ENCODE assay signal across 20 cellular contexts in genomic region chr14:87756661-87757060, GRCh38.
DNase-seq lines count a peak whose midpoint lies in the region; ATAC-seq, FAIRE-seq and TF ChIP-seq lines count a peak whose summit lies in the region.
"Had no signal": no experiment of that assay in that cellular context is flagged by ENCODE, and none has a peak within 500 bp of the region (broad histone marks: within the 10 kb centered on the region; RNA-seq: fewer than 3 reads in every experiment).

No MANE protein-coding gene starts in this region.

- H4K20me1 ChIP-seq in OCI-LY3 (ENCODE audit: insufficient read depth, low read length) = no peaks in the 10 kb centered on the region

- DNase-seq in A172 (ENCODE audit: low spot score) (no peak), GM19239 (ENCODE audit: insufficient read length, low spot score) (no peak)
- DNase-seq: activated CD4-positive, alpha-beta memory T cell treated with anti-CD3 and anti-CD28 coated beads, Interleukin-2, amount 10 ng/mL, durations not matched to agents 7 days and 5 days; activated naive CD4-positive, alpha-beta T cell treated with anti-CD3 and anti-CD28 coated beads, Interleukin-2, amount 50 U/mL, for 16 hours; activated T-cell treated with anti-CD3 and anti-CD28 coated beads, Interleukin-2, amount 50 U/mL, for 24 hours; AML-193; left ventricle myocardium inferior; mucosa of descending colon; NCI-H187 treated with DMSO at 0.1 percent for 48 hours; NCI-H446; SHP77 had no signal

- FAIRE-seq in GM19239 (lab: Jason Lieb, UNC) = no peak
- FAIRE-seq: astrocyte, HepG2 had no signal

- H3K4me1 ChIP-seq in OCI-LY3 (ENCODE audit: low read length) = peaks cover 53% of the 10 kb centered on the region
- H3K4me1 ChIP-seq: left ventricle myocardium inferior, neural progenitor cell had no signal

- peak overlapping the region; percentile 51 for H2AFZ ChIP-seq in OCI-LY3 (ENCODE audit: low read depth, low read length)
- H2AFZ ChIP-seq: neural progenitor cell had no signal

- H3K9me3 Mint-ChIP-seq in stimulated activated memory B cell treated with anti-CD40 and anti-IgM and Interleukin-4, amounts not matched to agents 10 μg/mL and 1 μg/mL and 100 μg/mL, for 72 hours = peaks cover 16% of the 10 kb centered on the region
- H3K9me3 Mint-ChIP-seq: activated CD4-positive, alpha-beta memory T cell treated with anti-CD3 and anti-CD28 coated beads, Interleukin-2, amount 10 ng/mL, durations not matched to agents 7 days and 5 days; activated T-cell treated with anti-CD3 and anti-CD28 coated beads, Interleukin-2, amount 50 U/mL, for 24 hours; neural progenitor cell had no signal

- 0 out of 2 replicates have a peak, but pooled peaks cover 2% of the 10 kb centered on the region for H3K27me3 ChIP-seq in OCI-LY3 (ENCODE audit: low read depth, low read length)
- H3K27me3 ChIP-seq: neural progenitor cell had no signal

- ATAC-seq in GM18909 (IDR thresholded peaks at IDR 0.05; ENCODE audit: poor library complexity, unreplicated experiment) = peak; percentile 78
- ATAC-seq in GM21447 (IDR thresholded peaks at IDR 0.05; ENCODE audit: unreplicated experiment) = peak; percentile 76
- peak; percentile 59 for ATAC-seq in HG03095 (IDR thresholded peaks at IDR 0.05; ENCODE audit: unreplicated experiment)
- no peak for ATAC-seq in stimulated activated memory B cell treated with anti-CD40 and anti-IgM and Interleukin-4, amounts not matched to agents 10 μg/mL and 1 μg/mL and 100 μg/mL, for 72 hours
- ATAC-seq: HepG2, mucosa of descending colon had no signal

- H3K27ac Mint-ChIP-seq in stimulated activated memory B cell treated with anti-CD40 and anti-IgM and Interleukin-4, amounts not matched to agents 10 μg/mL and 1 μg/mL and 100 μg/mL, for 72 hours = no peak overlapping the region
- H3K27ac Mint-ChIP-seq: activated CD4-positive, alpha-beta memory T cell treated with anti-CD3 and anti-CD28 coated beads, Interleukin-2, amount 10 ng/mL, durations not matched to agents 7 days and 5 days; activated T-cell treated with anti-CD3 and anti-CD28 coated beads, Interleukin-2, amount 50 U/mL, for 24 hours; neural progenitor cell had no signal

- no peaks in the 10 kb centered on the region for H3K9me3 ChIP-seq in OCI-LY3 (ENCODE audit: insufficient read depth, low read length)
- H3K9me3 ChIP-seq: thoracic aorta had no signal

- H3K4me2 ChIP-seq in OCI-LY3 (ENCODE audit: low read length) = peak overlapping the region; percentile 89
- H3K4me2 ChIP-seq: neural progenitor cell had no signal

- H3K27me3 Mint-ChIP-seq in stimulated activated memory B cell treated with anti-CD40 and anti-IgM and Interleukin-4, amounts not matched to agents 10 μg/mL and 1 μg/mL and 100 μg/mL, for 72 hours = no peaks in the 10 kb centered on the region
- H3K27me3 Mint-ChIP-seq: activated CD4-positive, alpha-beta memory T cell treated with anti-CD3 and anti-CD28 coated beads, Interleukin-2, amount 10 ng/mL, durations not matched to agents 7 days and 5 days; activated T-cell treated with anti-CD3 and anti-CD28 coated beads, Interleukin-2, amount 50 U/mL, for 24 hours had no signal

- peak overlapping the region; percentile 60 for H3K4me3 ChIP-seq in OCI-LY3 (ENCODE audit: low read length)
- H3K4me3 ChIP-seq: left ventricle myocardium inferior, mucosa of descending colon, neural progenitor cell, thoracic aorta had no signal

- H3K79me2 ChIP-seq in OCI-LY3 (ENCODE audit: low read length) = no peaks in the 10 kb centered on the region

- H3K36me3 ChIP-seq in OCI-LY3 (replicated peaks; ENCODE audit: low read depth, low read length) = no peaks in the 10 kb centered on the region
- H3K36me3 ChIP-seq: left ventricle myocardium inferior, neural progenitor cell, thoracic aorta had no signal

- no peak for TF ChIP-seq CTCF in OCI-LY3 (IDR thresholded peaks at IDR 0.05; ENCODE audit: low read depth, low read length)

- H3K36me3 Mint-ChIP-seq in stimulated activated memory B cell treated with anti-CD40 and anti-IgM and Interleukin-4, amounts not matched to agents 10 μg/mL and 1 μg/mL and 100 μg/mL, for 72 hours = no peaks in the 10 kb centered on the region
- H3K36me3 Mint-ChIP-seq: neural progenitor cell had no signal

- H3K27ac ChIP-seq in OCI-LY3 (ENCODE audit: low read length) = peak overlapping the region; percentile 81
- H3K27ac ChIP-seq: left ventricle myocardium inferior, neural progenitor cell, thoracic aorta had no signal

- peak overlapping the region; percentile 54 for H3K9ac ChIP-seq in OCI-LY3 (ENCODE audit: low read length)
- H3K9ac ChIP-seq: neural progenitor cell had no signal

- no peak overlapping the region for H3K4me3 Mint-ChIP-seq in stimulated activated memory B cell treated with anti-CD40 and anti-IgM and Interleukin-4, amounts not matched to agents 10 μg/mL and 1 μg/mL and 100 μg/mL, for 72 hours
- H3K4me3 Mint-ChIP-seq: activated CD4-positive, alpha-beta memory T cell treated with anti-CD3 and anti-CD28 coated beads, Interleukin-2, amount 10 ng/mL, durations not matched to agents 7 days and 5 days; activated T-cell treated with anti-CD3 and anti-CD28 coated beads, Interleukin-2, amount 50 U/mL, for 24 hours; neural progenitor cell had no signal

- no peaks in the 10 kb centered on the region for H3K4me1 Mint-ChIP-seq in stimulated activated memory B cell treated with anti-CD40 and anti-IgM and Interleukin-4, amounts not matched to agents 10 μg/mL and 1 μg/mL and 100 μg/mL, for 72 hours
- H3K4me1 Mint-ChIP-seq: activated CD4-positive, alpha-beta memory T cell treated with anti-CD3 and anti-CD28 coated beads, Interleukin-2, amount 10 ng/mL, durations not matched to agents 7 days and 5 days; neural progenitor cell had no signal
